In genomic region chr19:52190679-52191293, GRCh38 we compare ENCODE assay signal across 8 cellular contexts. TPM values are rescaled to one million over a fixed set of nuclear protein-coding genes. Genes with fewer than 3 reads are reported as not detected.
DNase-seq lines count a peak whose midpoint lies in the region; ATAC-seq and TF ChIP-seq lines count a peak whose summit lies in the region.

No MANE protein-coding gene starts in this region.

- H3K4me3 ChIP-seq in Loucy (ENCODE audit: low read length, poor library complexity, severe bottlenecking), result peak overlapping the region; percentile 93
- peak overlapping the region; percentile 61 to 94 for H3K4me3 ChIP-seq in stomach smooth muscle (ENCODE audit: low read length in 2 of 2)

- CTCF ChIA-PET in MCF 10A (lab: Yijun Ruan, JAX), result interaction anchor here (0.5 kb wide), 1 partner anchor 399 kb away, joined by 3 read pairs; no protein-coding TSS in a partner anchor

- H2AFZ ChIP-seq in Loucy (ENCODE audit: low read length), result peak overlapping the region; percentile 86

- H3F3A ChIP-seq in Loucy (ENCODE audit: low read depth), result no peaks in the 10 kb centered on the region

- peak overlapping the region; percentile 97 for H3K27ac ChIP-seq in stomach smooth muscle (ENCODE audit: low read length)

- in situ Hi-C loops in G401 (cut with HindIII; ENCODE audit: low sequenced_read_pairs), result no loop called here

- peak overlapping the region; percentile 96 for H3K4me2 ChIP-seq in Loucy (ENCODE audit: low read depth, low read length, poor library complexity, severe bottlenecking)

- intact Hi-C loops in MCF 10A (cut with micrococcal nuclease), result loop anchor here (1.0 kb wide), 1 partner anchor 47 kb away; no protein-coding TSS in a partner anchor

- peak overlapping the region; percentile 100 for H3K27ac Mint-ChIP-seq in MCF 10A (ENCODE audit: low read depth, unreplicated experiment)

- peak overlapping the region; percentile 97 for H3K4me3 Mint-ChIP-seq in MCF 10A (ENCODE audit: unreplicated experiment)

- TF ChIP-seq CTCF in Loucy (conservative IDR thresholded peaks at IDR 0.05; ENCODE audit: low read length), result no peak
- no peak for TF ChIP-seq CTCF in MCF 10A (IDR thresholded peaks at IDR 0.05; ENCODE audit: unreplicated experiment)

- peaks cover 46% of the 10 kb centered on the region for H4K20me1 ChIP-seq in Loucy (ENCODE audit: insufficient read depth, low read length, poor library complexity, severe bottlenecking)

- H3K4me1 ChIP-seq in Loucy (ENCODE audit: insufficient read depth, low read length, poor library complexity, severe bottlenecking) (peaks cover 39% of the 10 kb centered on the region), stomach smooth muscle (ENCODE audit: control insufficient read depth, insufficient read depth, low read length) (peaks cover 42% of the 10 kb centered on the region)

- peaks cover 27% of the 10 kb centered on the region for H3K4me1 Mint-ChIP-seq in MCF 10A (ENCODE audit: insufficient read depth, unreplicated experiment)

- H3K36me3 ChIP-seq in Loucy (ENCODE audit: insufficient read depth, low read length) (peaks cover 9% of the 10 kb centered on the region; the same call in 1 of the 2 replicates), stomach smooth muscle (ENCODE audit: control insufficient read depth in 2 of 2, insufficient read depth in 2 of 2, low read length in 2 of 2) (peaks cover 12 to 15% of the 10 kb centered on the region in 2 donors)

- ATAC-seq in GM21390 (IDR thresholded peaks at IDR 0.05; ENCODE audit: unreplicated experiment) (no peak), HG03159 (IDR thresholded peaks at IDR 0.05; ENCODE audit: unreplicated experiment) (no peak)

- H3K9ac ChIP-seq in Loucy (ENCODE audit: low read depth, low read length, poor library complexity, severe bottlenecking), result peak overlapping the region; percentile 96
- H3K9ac ChIP-seq in stomach smooth muscle (ENCODE audit: low read length in 2 of 2), result peak overlapping the region; percentile 77 to 98

- H3K9me3 Mint-ChIP-seq in MCF 10A (ENCODE audit: unreplicated experiment), result no peaks in the 10 kb centered on the region

- H3K79me2 ChIP-seq in Loucy (ENCODE audit: insufficient read depth, low read length), result peaks cover 57% of the 10 kb centered on the region

- H3K9me2 ChIP-seq in Loucy (replicated peaks; ENCODE audit: low read depth, low read length), result no peaks in the 10 kb centered on the region

- POLR2A ChIA-PET in MCF 10A (lab: Yijun Ruan, JAX), result interaction anchor here (1.0 to 3.5 kb wide), 4 partner anchors 39 to 142 kb away, joined by 3 to 16 read pairs (median 4); partner anchors contain the start of gene ZNF616

- peak; percentile 50 for DNase-seq in G401 (ENCODE audit: low spot score)
- peak; percentile 58 for DNase-seq in MCF 10A (ENCODE audit: unreplicated experiment)
- peak; percentile 56 for DNase-seq in kidney tubule cell (ENCODE audit: low spot score)
- DNase-seq in SHP77 (lab: John Stamatoyannopoulos, UW), result no peak

- no peaks in the 10 kb centered on the region for H3K9me3 ChIP-seq in Loucy (ENCODE audit: insufficient read depth, low read depth, low read length)
- no peaks in the 10 kb centered on the region for H3K9me3 ChIP-seq in stomach smooth muscle (ENCODE audit: control insufficient read depth in 2 of 2, low read length in 2 of 2)

- no TSS peak for BruUV-seq in MCF 10A (replicated peaks; lab: Mats Ljungman, UMichigan)

- H3K27me3 Mint-ChIP-seq in MCF 10A (ENCODE audit: insufficient read depth, unreplicated experiment), result no peaks in the 10 kb centered on the region

- H3K27me3 ChIP-seq in Loucy (ENCODE audit: insufficient read depth, low read length, poor library complexity, severe bottlenecking) (no peaks in the 10 kb centered on the region), stomach smooth muscle (ENCODE audit: control insufficient read depth in 1 of 2, insufficient read depth in 2 of 2, low read length in 2 of 2) (no peaks in the 10 kb centered on the region)

- H3K36me3 Mint-ChIP-seq in MCF 10A (ENCODE audit: insufficient read depth, unreplicated experiment), result peaks cover 23% of the 10 kb centered on the region

RNA-seq across cellular contexts. Expression of gene PPP2R1A, which starts 0.9 kb away (rescaled TPM):
- total RNA-seq in G401 (2014; rRNA removed; shearing (Covaris generic)), result 226 and 269 TPM in 2 replicates
- 194 and 211 TPM in 2 replicates for total RNA-seq in MCF 10A (2022)

RNA-seq across cellular contexts. Expression of gene ZNF836, which starts 19.4 kb away (rescaled TPM):
- total RNA-seq in G401 (2014; rRNA removed; shearing (Covaris generic)), result 0.49 and 3.1 TPM in 2 replicates
- 4.3 and 7.7 TPM in 2 replicates for total RNA-seq in MCF 10A (2022)

RNA-seq across cellular contexts. Expression of gene ZNF616, which starts 51.0 kb away (rescaled TPM):
- 6.3 and 8.6 TPM in 2 replicates for total RNA-seq in G401 (2014; rRNA removed; shearing (Covaris generic))
- total RNA-seq in MCF 10A (2022), result 9.5 and 13.5 TPM in 2 replicates

Comparison
In these comparisons a context has a peak if more than half of its experiments do, and no peak if none do; other contexts are left out.
1. DNase-seq: peak in G401 (single experiment), MCF 10A (single experiment) and kidney tubule cell (single experiment); none in SHP77 (0 of 2).